Comparison of ENCODE assay signal across 16 cellular contexts in genomic region chr11:78295991-78296930, GRCh38.
DNase-seq lines count a peak whose midpoint lies in the region; ATAC-seq and TF ChIP-seq lines count a peak whose summit lies in the region.
"Had no signal": no experiment of that assay in that cellular context is flagged by ENCODE, and none has a peak within 500 bp of the region (broad histone marks: within the 10 kb centered on the region; RNA-seq: fewer than 3 reads in every experiment).

No MANE protein-coding gene starts in this region.

- H3K4me1 Mint-ChIP-seq in T-helper 17 cell = peaks cover 11% of the 10 kb centered on the region

- H3K36me3 Mint-ChIP-seq in T-helper 17 cell (ENCODE audit: low read depth) = no peaks in the 10 kb centered on the region

- H3K9me3 ChIP-seq in KOPT-K1 (ENCODE audit: insufficient read depth, low read length, poor library complexity, severe bottlenecking) = no peaks in the 10 kb centered on the region
- H3K9me3 ChIP-seq in T-helper 17 cell (ENCODE audit: control insufficient read depth, low read length, poor library complexity, severe bottlenecking) = no peaks in the 10 kb centered on the region
- no peaks in the 10 kb centered on the region for H3K9me3 ChIP-seq in right atrium auricular region
- H3K9me3 ChIP-seq in gastrocnemius medialis = no peaks in the 10 kb centered on the region
- H3K9me3 ChIP-seq: vagina had no signal

- in situ Hi-C loops in gastrocnemius medialis (cut with MboI; ENCODE audit: low sequenced_read_pairs in 4 of 4) = no loop called here

- H3K27me3 ChIP-seq in right atrium auricular region (no peaks in the 10 kb centered on the region), gastrocnemius medialis (no peaks in the 10 kb centered on the region)
- H3K27me3 ChIP-seq: vagina had no signal

- H3K27ac ChIP-seq in KOPT-K1 (ENCODE audit: low read depth, low read length, poor library complexity, severe bottlenecking) (peak overlapping the region; percentile 100), right atrium auricular region (peak overlapping the region; percentile 54 to 64), gastrocnemius medialis (peak overlapping the region in 3 of 4 donors; percentile 47 to 81 (median 68))
- H3K27ac ChIP-seq: vagina had no signal

- intact Hi-C loops in gastrocnemius medialis (cut with DNase I; ENCODE audit: low total_unique reads) = loop anchor here (2.0 kb wide), 1 partner anchor 13 kb away; no protein-coding TSS in a partner anchor

- H3K27ac Mint-ChIP-seq in T-helper 17 cell = peak overlapping the region; percentile 37
- H3K27ac Mint-ChIP-seq: activated T-helper 1 cell treated with anti-CD3 and anti-CD28 coated beads, Interleukin-12 subunit alpha, Interleukin-12 subunit beta, Interleukin-2, Interleukin-4 antibody, amounts not matched to agents 30 ng/mL and 10 ng/mL and 1 ng/mL, durations not matched to agents 14 hours and 24 hours and 36 hours had no signal

- H3K36me3 ChIP-seq in KOPT-K1 (ENCODE audit: insufficient read depth, low read length) (no peaks in the 10 kb centered on the region), right atrium auricular region (no peaks in the 10 kb centered on the region), gastrocnemius medialis (no peaks in the 10 kb centered on the region)
- H3K36me3 ChIP-seq: vagina had no signal

- H3K4me1 ChIP-seq in right atrium auricular region (peaks cover 0 to 15% of the 10 kb centered on the region in 2 donors), gastrocnemius medialis (peaks cover 7 to 13% of the 10 kb centered on the region in 2 donors)
- H3K4me1 ChIP-seq: vagina had no signal

- TF ChIP-seq CTCF in right atrium auricular region (IDR thresholded peaks at IDR 0.05) (no peak), gastrocnemius medialis (IDR thresholded peaks at IDR 0.05 in 4 of 5, conservative IDR thresholded peaks at IDR 0.05 in 1 of 5) (no peak)

- H3K4me3 ChIP-seq in right atrium auricular region (no peak overlapping the region), gastrocnemius medialis (no peak overlapping the region)
- H3K4me3 ChIP-seq: vagina had no signal

- no peak overlapping the region for H3K4me3 Mint-ChIP-seq in T-helper 17 cell
- H3K4me3 Mint-ChIP-seq: activated T-helper 1 cell treated with anti-CD3 and anti-CD28 coated beads, Interleukin-12 subunit alpha, Interleukin-12 subunit beta, Interleukin-2, Interleukin-4 antibody, amounts not matched to agents 30 ng/mL and 10 ng/mL and 1 ng/mL, durations not matched to agents 14 hours and 24 hours and 36 hours; brain had no signal

- ATAC-seq in T-helper 17 cell = no peak
- peak in 1 of 2 donors; percentile 60 for ATAC-seq in gastrocnemius medialis
- ATAC-seq in GM18511 (IDR thresholded peaks at IDR 0.05; ENCODE audit: unreplicated experiment) = no peak
- no peak for ATAC-seq in HG02884 (IDR thresholded peaks at IDR 0.05; ENCODE audit: unreplicated experiment)
- ATAC-seq: Panc1 had no signal

- TF ChIP-seq POLR2A in gastrocnemius medialis (IDR thresholded peaks at IDR 0.05) = peak in 1 of 2 donors; percentile 19

- H3K27me3 Mint-ChIP-seq in T-helper 17 cell = no peaks in the 10 kb centered on the region
- H3K27me3 Mint-ChIP-seq: brain had no signal

- DNase-seq in T-helper 17 cell (no peak), right atrium auricular region (ENCODE audit: low spot score) (no peak), gastrocnemius medialis (no peak), dermis blood vessel endothelial cell (no peak)
- DNase-seq: activated CD4-positive, alpha-beta T cell treated with anti-CD3 and anti-CD28 coated beads, Interleukin-2, amount 50 U/mL, for 48 hours; effector memory CD4-positive, alpha-beta T cell; foreskin melanocyte; islet precursor cell; stimulated activated naive CD4-positive, alpha-beta T cell had no signal
